Comparison of ENCODE assay signal across 16 cellular contexts in the genomic region with DNA sequence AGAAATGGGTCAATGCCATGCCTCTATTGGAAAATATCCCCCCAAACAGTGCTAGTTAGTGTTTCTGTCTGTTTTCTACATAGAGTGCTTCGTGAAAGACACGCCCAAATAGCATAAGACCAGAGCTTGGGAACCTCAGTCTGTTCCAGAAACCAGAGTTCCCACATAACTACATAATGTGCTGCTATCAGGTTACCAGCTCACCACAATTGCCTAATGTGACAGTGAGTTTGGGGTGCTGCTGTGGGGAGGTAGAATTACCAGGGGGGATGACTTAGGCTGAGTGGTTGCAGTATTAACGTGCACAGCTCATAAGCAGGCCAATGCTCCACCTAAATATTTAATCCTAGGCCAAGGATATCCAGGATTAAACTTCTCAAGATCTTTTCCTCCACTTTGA. TPM values are rescaled to one million over a fixed set of nuclear protein-coding genes. Genes with fewer than 3 reads are reported as not detected.
DNase-seq lines count a peak whose midpoint lies in the region; ATAC-seq and TF ChIP-seq lines count a peak whose summit lies in the region.
"Had no signal": no experiment of that assay in that cellular context is flagged by ENCODE, and none has a peak within 500 bp of the region (broad histone marks: within the 10 kb centered on the region; RNA-seq: fewer than 3 reads in every experiment).

No MANE protein-coding gene starts in this region.

- no peak overlapping the region for H3K4me3 ChIP-seq in SK-N-SH (ENCODE audit: low read depth in 2 of 2, low read length in 1 of 2)
- no peak overlapping the region for H3K4me3 ChIP-seq in SJCRH30
- H3K4me3 ChIP-seq in fibroblast of lung (replicated peaks in 1 of 4; ENCODE audit: control extremely low read depth in 1 of 4, insufficient read depth in 1 of 4, low read depth in 3 of 4, low read length in 4 of 4), result no peak overlapping the region
- H3K4me3 ChIP-seq in mesendoderm (ENCODE audit: low read length), result no peak overlapping the region
- H3K4me3 ChIP-seq: gastrocnemius medialis had no signal

- TF ChIP-seq EP300 in SK-N-SH (IDR thresholded peaks at IDR 0.05; ENCODE audit: borderline replicate concordance in 1 of 2, low read depth in 1 of 2, low read length in 1 of 2), result no peak

- no peak overlapping the region for H2BK15ac ChIP-seq in mesendoderm (replicated peaks; ENCODE audit: low read depth)

- TF ChIP-seq RAD21 in SK-N-SH (IDR thresholded peaks at IDR 0.05; ENCODE audit: low read length), result no peak

- H3K9ac ChIP-seq in SK-N-SH (no peak overlapping the region), fibroblast of lung (ENCODE audit: insufficient read depth, low read length) (no peak overlapping the region), mesendoderm (ENCODE audit: low read length) (no peak overlapping the region)

- no peaks in the 10 kb centered on the region for H4K20me1 ChIP-seq in SK-N-SH (ENCODE audit: insufficient read depth)
- no peaks in the 10 kb centered on the region for H4K20me1 ChIP-seq in fibroblast of lung (ENCODE audit: control insufficient read depth, extremely low read depth, insufficient read depth, low read length)

- H3K79me2 ChIP-seq in SK-N-SH (ENCODE audit: insufficient read depth), result no peaks in the 10 kb centered on the region
- no peaks in the 10 kb centered on the region for H3K79me2 ChIP-seq in fibroblast of lung (ENCODE audit: control insufficient read depth, insufficient read depth, low read length)
- H3K79me2 ChIP-seq in mesendoderm (ENCODE audit: control insufficient read depth, insufficient read depth, low read length), result no peaks in the 10 kb centered on the region

- peaks cover 18% of the 10 kb centered on the region for H3F3A ChIP-seq in SK-N-SH (replicated peaks; ENCODE audit: insufficient read depth)

- peaks cover 0 to 3% of the 10 kb centered on the region in 2 experiments; a peak in 2 of 4 replicates for H3K4me1 ChIP-seq in SK-N-SH (ENCODE audit: control insufficient read depth in 1 of 2, insufficient read depth in 2 of 2, low read depth in 1 of 2, low read length in 1 of 2)
- H3K4me1 ChIP-seq in SJCRH30, result peaks cover 10% of the 10 kb centered on the region; the same call in 1 of the 2 replicates
- peaks cover 6% of the 10 kb centered on the region for H3K4me1 ChIP-seq in fibroblast of lung (ENCODE audit: control insufficient read depth, extremely low read depth, insufficient read depth, low read length)
- H3K4me1 ChIP-seq in mesendoderm (ENCODE audit: control insufficient read depth, low read depth, low read length), result no peaks in the 10 kb centered on the region
- H3K4me1 ChIP-seq: gastrocnemius medialis had no signal

- DNase-seq in SK-N-SH, result no peak
- peak; percentile 49 to 76 for DNase-seq in SJCRH30
- peak; percentile 92 to 94 for DNase-seq in fibroblast of lung (ENCODE audit: low read depth in 2 of 2)
- DNase-seq in mesendoderm, result no peak
- no peak for DNase-seq in activated CD4-positive, alpha-beta T cell treated with anti-CD3 and anti-CD28 coated beads, Interleukin-2, amount 50 U/mL, for 48 hours
- DNase-seq in effector CD4-positive, alpha-beta T cell, result no peak
- DNase-seq: activated CD4-positive, alpha-beta T cell treated with anti-CD3 and anti-CD28 coated beads for 36 hours; dermis blood vessel endothelial cell; gastrocnemius medialis; mesenchymal stem cell; NCI-H2081; nucleus accumbens; OCI-M1; stimulated activated naive CD8-positive, alpha-beta T cell treated with anti-CD3 and anti-CD28 coated beads, Interleukin-15, amount 100 ng/mL, for 72 hours had no signal

- H3K23ac ChIP-seq in mesendoderm (ENCODE audit: low read length), result no peak overlapping the region

- no peak overlapping the region for H2BK120ac ChIP-seq in mesendoderm (ENCODE audit: low read depth, low read length)

- POLR2A ChIA-PET in SK-N-SH (lab: Yijun Ruan, JAX), result no interaction called here

- H3K36me3 ChIP-seq in SK-N-SH (replicated peaks in 1 of 2; ENCODE audit: control insufficient read depth in 1 of 2, insufficient read depth in 2 of 2, low read length in 1 of 2) (no peaks in the 10 kb centered on the region), SJCRH30 (no peaks in the 10 kb centered on the region), fibroblast of lung (ENCODE audit: control insufficient read depth, insufficient read depth, low read length) (no peaks in the 10 kb centered on the region), mesendoderm (ENCODE audit: control insufficient read depth, insufficient read depth, low read length) (no peaks in the 10 kb centered on the region)
- H3K36me3 ChIP-seq: gastrocnemius medialis had no signal

- H3K9me3 ChIP-seq in SK-N-SH (no peaks in the 10 kb centered on the region), SJCRH30 (replicated peaks) (no peaks in the 10 kb centered on the region), fibroblast of lung (ENCODE audit: control insufficient read depth, insufficient read depth, low read depth, low read length) (no peaks in the 10 kb centered on the region)
- H3K9me3 ChIP-seq: gastrocnemius medialis had no signal

- H2AFZ ChIP-seq in SK-N-SH (ENCODE audit: low read depth), result no peak overlapping the region
- H2AFZ ChIP-seq in fibroblast of lung (ENCODE audit: low read length), result no peak overlapping the region

- no peak overlapping the region for H2AK5ac ChIP-seq in mesendoderm (ENCODE audit: low read length)

- H3K27me3 ChIP-seq in SK-N-SH (ENCODE audit: insufficient read depth), result no peaks in the 10 kb centered on the region
- no peaks in the 10 kb centered on the region for H3K27me3 ChIP-seq in SJCRH30
- H3K27me3 ChIP-seq in fibroblast of lung (ENCODE audit: control insufficient read depth, insufficient read depth, low read length), result no peaks in the 10 kb centered on the region
- no peaks in the 10 kb centered on the region for H3K27me3 ChIP-seq in mesendoderm (ENCODE audit: insufficient read depth, low read length, poor library complexity)
- H3K27me3 ChIP-seq: gastrocnemius medialis had no signal

- no peaks in the 10 kb centered on the region for H3K9me2 ChIP-seq in SK-N-SH

- H3K56ac ChIP-seq in mesendoderm (ENCODE audit: low read length), result no peak overlapping the region

- ATAC-seq in SK-N-SH treated with all-trans-retinoic acid at 6 μM for 48 hours (peak; percentile 26; the same call in 2 of the 3 replicates), HG02623 (IDR thresholded peaks at IDR 0.05; ENCODE audit: unreplicated experiment) (no peak)
- ATAC-seq: activated CD4-positive, alpha-beta T cell treated with anti-CD3 and anti-CD28 coated beads for 36 hours; stimulated activated naive CD8-positive, alpha-beta T cell treated with anti-CD3 and anti-CD28 coated beads, Interleukin-15, amount 100 ng/mL, for 72 hours had no signal

- CTCF ChIA-PET in SK-N-SH (lab: Yijun Ruan, JAX), result interaction anchor here (0.8 to 1.1 kb wide), 6 partner anchors 8 to 440 kb away, joined by 3 to 7 read pairs (median 3); a partner anchor contains a TSS

- H4K8ac ChIP-seq in mesendoderm (ENCODE audit: low read depth, low read length), result no peak overlapping the region

- H3K18ac ChIP-seq in mesendoderm (ENCODE audit: low read length), result no peak overlapping the region

- no peaks in the 10 kb centered on the region for H3K79me1 ChIP-seq in mesendoderm (ENCODE audit: low read length)

- H3K27ac ChIP-seq in SK-N-SH (ENCODE audit: low read depth in 2 of 2, low read length in 1 of 2), result no peak overlapping the region; a peak in 1 of 4 replicates
- H3K27ac ChIP-seq in SJCRH30, result no peak overlapping the region
- no peak overlapping the region for H3K27ac ChIP-seq in fibroblast of lung (ENCODE audit: insufficient read depth, low read length)
- no peak overlapping the region for H3K27ac ChIP-seq in mesendoderm (ENCODE audit: low read depth, low read length)
- H3K27ac ChIP-seq: gastrocnemius medialis had no signal

- no peak for TF ChIP-seq CTCF in SK-N-SH (IDR thresholded peaks at IDR 0.05)
- no peak for TF ChIP-seq CTCF in fibroblast of lung (conservative IDR thresholded peaks at IDR 0.05 in 1 of 2, IDR thresholded peaks at IDR 0.05 in 1 of 2; ENCODE audit: low read depth in 1 of 2, low read length in 2 of 2)

- no peak overlapping the region for H3K4ac ChIP-seq in mesendoderm (ENCODE audit: low read depth, low read length)

- no peak overlapping the region for H4K5ac ChIP-seq in mesendoderm (ENCODE audit: low read length)

- H2BK5ac ChIP-seq in mesendoderm (ENCODE audit: low read length), result no peak overlapping the region

- WGBS in SK-N-SH (ENCODE audit: low lambda C conversion rate), result 82% methylated on average over 3 of the region's 3 CpGs
- no CpG with 5 or more reads among the region's 3 CpGs for WGBS in mesendoderm (ENCODE audit: extremely low coverage, insufficient coverage, low lambda C conversion rate)

- H3K4me2 ChIP-seq in SK-N-SH (no peak overlapping the region), fibroblast of lung (ENCODE audit: extremely low read depth, insufficient read depth, low read length) (no peak overlapping the region), mesendoderm (ENCODE audit: low read length) (no peak overlapping the region)

TF ChIP-seq in SK-N-SH treated with all-trans-retinoic acid at 6 μM for 48 hours, 23 proteins besides CTCF, POLR2A, EP300 and RAD21 (continues in another document):
- TF ChIP-seq PPARA (CRISPR knock-in tag; IDR thresholded peaks at IDR 0.05; ENCODE audit: borderline replicate concordance) (no peak), GLIS3 (CRISPR knock-in tag; IDR thresholded peaks at IDR 0.05) (no peak), ZC3H10 (CRISPR knock-in tag; IDR thresholded peaks at IDR 0.05) (no peak), ESRRG (CRISPR knock-in tag; IDR thresholded peaks at IDR 0.05) (no peak)

TF ChIP-seq in SK-N-SH, 30 proteins besides CTCF, POLR2A, EP300 and RAD21 (continues in another document):
- TF ChIP-seq NRF1 (IDR thresholded peaks at IDR 0.05; ENCODE audit: low read depth, low read length) (no peak), MEF2A (IDR thresholded peaks at IDR 0.05; ENCODE audit: borderline replicate concordance, low read depth) (no peak), MXI1 (IDR thresholded peaks at IDR 0.05; ENCODE audit: low read depth, low read length) (no peak), JUND (IDR thresholded peaks at IDR 0.05) (no peak), CHD2 (IDR thresholded peaks at IDR 0.05; ENCODE audit: low read length, partially characterized antibody) (no peak), EZH2phosphoT487 (IDR thresholded peaks at IDR 0.05; ENCODE audit: borderline replicate concordance, low read depth) (no peak)

RNA-seq across cellular contexts. Expression of a gene that starts 39.2 kb away (rescaled TPM):
- polyA plus RNA-seq in SK-N-SH (2012; rRNA removed) (67.1 and 79.3 TPM in 2 replicates), fibroblast of lung (52.9 and 78.8 TPM in 2 replicates)
- 84.7 and 92.5 TPM in 2 replicates for polyA plus RNA-seq in SK-N-SH (2012; cell fraction: cytosol; rRNA removed)
- polyA plus RNA-seq in SK-N-SH (2012; cell fraction: nucleus; rRNA removed), result 152 and 251 TPM in 2 replicates
- 85.9 and 97.0 TPM in 2 replicates for total RNA-seq in SJCRH30 (2014; rRNA removed; shearing (Covaris generic))
- 41.6 and 47.6 TPM in 2 replicates for total RNA-seq in fibroblast of lung
- 68.1 and 110 TPM in 2 replicates for polyA plus RNA-seq in fibroblast of lung (2012)
- 1.9 and 4.6 TPM in 2 replicates for polyA minus RNA-seq in fibroblast of lung (ENCODE audit: low replicate concordance)
- 191 TPM for polyA plus RNA-seq in mesendoderm (2013, experiment 1 of 2)
- polyA plus RNA-seq in mesendoderm (2013, experiment 2 of 2), result 190 TPM

Comparison
In these comparisons a context has a peak if more than half of its experiments do, and no peak if none do; other contexts are left out.
1. DNase-seq: peak in SJCRH30 (2 of 2) and fibroblast of lung (2 of 2); none in SK-N-SH (single experiment), mesendoderm (single experiment), activated CD4-positive, alpha-beta T cell treated with anti-CD3 and anti-CD28 coated beads, Interleukin-2, amount 50 U/mL, for 48 hours (0 of 2) and effector CD4-positive, alpha-beta T cell (single experiment).